1 cellular context compared by ENCODE assay signal in the genomic region with DNA sequence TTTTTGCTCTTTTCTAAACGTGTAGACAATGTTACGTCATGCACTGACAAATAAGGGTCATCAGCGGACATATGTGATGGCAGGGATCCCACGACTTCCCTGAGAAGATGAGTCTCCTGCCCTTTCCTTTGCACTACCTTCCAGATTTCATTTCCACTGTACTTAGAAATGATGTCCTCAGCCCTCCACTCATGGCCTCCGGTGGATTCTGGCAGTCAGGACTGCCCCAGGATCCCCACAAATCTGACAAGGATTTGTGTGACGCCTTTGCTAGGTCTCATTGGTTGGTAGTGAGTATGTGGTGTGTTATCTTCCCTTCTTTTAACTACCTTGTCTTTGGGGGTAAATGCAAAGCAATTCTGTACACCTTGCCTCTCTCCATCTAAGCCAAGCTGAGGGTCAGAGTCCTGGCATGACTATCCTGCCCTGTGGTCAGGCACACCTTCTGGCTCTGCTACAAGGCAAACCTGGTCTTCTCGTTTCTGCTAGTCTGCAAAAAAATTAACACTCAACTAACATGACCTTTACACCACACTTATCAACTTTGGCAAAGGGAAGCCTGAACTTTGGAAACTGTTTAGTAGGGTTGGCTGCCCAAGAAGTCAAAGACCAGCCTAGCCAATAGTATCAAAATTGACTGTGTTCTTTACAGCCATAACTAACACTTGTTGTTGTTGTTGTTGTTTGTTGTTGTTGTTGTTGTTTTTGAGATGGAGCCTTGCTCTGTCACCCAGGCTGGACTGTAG.
TF ChIP-seq lines count a peak whose summit lies in the region.

No MANE protein-coding gene starts in this region.

TF ChIP-seq in HepG2, 621 proteins besides CTCF, POLR2A, EP300 and RAD21 (continued from another document and continues in another):
- TF ChIP-seq, protein P1, sequence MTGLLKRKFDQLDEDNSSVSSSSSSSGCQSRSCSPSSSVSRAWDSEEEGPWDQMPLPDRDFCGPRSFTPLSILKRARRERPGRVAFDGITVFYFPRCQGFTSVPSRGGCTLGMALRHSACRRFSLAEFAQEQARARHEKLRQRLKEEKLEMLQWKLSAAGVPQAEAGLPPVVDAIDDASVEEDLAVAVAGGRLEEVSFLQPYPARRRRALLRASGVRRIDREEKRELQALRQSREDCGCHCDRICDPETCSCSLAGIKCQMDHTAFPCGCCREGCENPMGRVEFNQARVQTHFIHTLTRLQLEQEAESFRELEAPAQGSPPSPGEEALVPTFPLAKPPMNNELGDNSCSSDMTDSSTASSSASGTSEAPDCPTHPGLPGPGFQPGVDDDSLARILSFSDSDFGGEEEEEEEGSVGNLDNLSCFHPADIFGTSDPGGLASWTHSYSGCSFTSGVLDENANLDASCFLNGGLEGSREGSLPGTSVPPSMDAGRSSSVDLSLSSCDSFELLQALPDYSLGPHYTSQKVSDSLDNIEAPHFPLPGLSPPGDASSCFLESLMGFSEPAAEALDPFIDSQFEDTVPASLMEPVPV (CRISPR knock-in tag; IDR thresholded peaks at IDR 0.05): no peak
- TF ChIP-seq SMAD1 (CRISPR knock-in tag; IDR thresholded peaks at IDR 0.05; ENCODE audit: borderline replicate concordance, low read depth) (no peak), ZNF33B (CRISPR knock-in tag; IDR thresholded peaks at IDR 0.05) (0 out of 2 replicates have a peak, but pooled peaks have one; percentile 46), GFI1 (CRISPR knock-in tag; IDR thresholded peaks at IDR 0.05; ENCODE audit: borderline replicate concordance) (no peak), ZSCAN20 (CRISPR knock-in tag; IDR thresholded peaks at IDR 0.05; ENCODE audit: borderline replicate concordance) (no peak), TMF1 (CRISPR knock-in tag; IDR thresholded peaks at IDR 0.05; ENCODE audit: low read depth) (no peak), HDAC6 (IDR thresholded peaks at IDR 0.05; ENCODE audit: low read depth, low read length) (no peak), ZFY (CRISPR knock-in tag; IDR thresholded peaks at IDR 0.05) (no peak), ZNF230 (CRISPR knock-in tag; IDR thresholded peaks at IDR 0.05) (no peak), HNRNPLL (IDR thresholded peaks at IDR 0.05; ENCODE audit: low read depth, low read length, poor library complexity, severe bottlenecking) (no peak), TBX2 (CRISPR knock-in tag; IDR thresholded peaks at IDR 0.05; ENCODE audit: borderline replicate concordance) (no peak), ZNF138 (CRISPR knock-in tag; IDR thresholded peaks at IDR 0.05; ENCODE audit: low read depth) (no peak), ZNF224 (CRISPR knock-in tag; IDR thresholded peaks at IDR 0.05) (no peak), HNF4G (IDR thresholded peaks at IDR 0.05; ENCODE audit: borderline replicate concordance, low read depth, low read length) (peak; percentile 91), HNF4G (CRISPR knock-in tag; IDR thresholded peaks at IDR 0.05; ENCODE audit: borderline replicate concordance, low read depth) (0 out of 2 replicates have a peak, but pooled peaks have one; percentile 50), TGIF2 (CRISPR knock-in tag; IDR thresholded peaks at IDR 0.05) (no peak), KLF13 (CRISPR knock-in tag; IDR thresholded peaks at IDR 0.05) (no peak), ZNF205 (CRISPR knock-in tag; IDR thresholded peaks at IDR 0.05) (peak; percentile 74; the same call in 1 of the 2 replicates), PHB2 (IDR thresholded peaks at IDR 0.05; ENCODE audit: partially characterized antibody) (no peak), ZNF772 (CRISPR knock-in tag; IDR thresholded peaks at IDR 0.05) (no peak), RXRA (CRISPR knock-in tag; IDR thresholded peaks at IDR 0.05) (no peak), NR2F2 (IDR thresholded peaks at IDR 0.05; ENCODE audit: borderline replicate concordance, low read depth) (no peak), ZNF10 (CRISPR knock-in tag; IDR thresholded peaks at IDR 0.05; ENCODE audit: borderline replicate concordance, low read depth) (no peak), YEATS4 (CRISPR knock-in tag; IDR thresholded peaks at IDR 0.05; ENCODE audit: borderline replicate concordance) (no peak), YEATS2 (CRISPR knock-in tag; IDR thresholded peaks at IDR 0.05; ENCODE audit: borderline replicate concordance) (no peak), ZNF567 (CRISPR knock-in tag; IDR thresholded peaks at IDR 0.05; ENCODE audit: borderline replicate concordance) (no peak), GATAD1 (CRISPR knock-in tag; IDR thresholded peaks at IDR 0.05) (no peak), RORA (CRISPR knock-in tag; IDR thresholded peaks at IDR 0.05) (no peak), ZBTB3 (CRISPR knock-in tag; IDR thresholded peaks at IDR 0.05; ENCODE audit: borderline replicate concordance, low read depth) (no peak), SRF (IDR thresholded peaks at IDR 0.05; ENCODE audit: low read depth, low read length) (no peak), ZNF616 (CRISPR knock-in tag; IDR thresholded peaks at IDR 0.05; ENCODE audit: low read depth) (no peak), ZNF121 (CRISPR knock-in tag; IDR thresholded peaks at IDR 0.05) (peak; percentile 89)
- TF ChIP-seq, protein P2, sequence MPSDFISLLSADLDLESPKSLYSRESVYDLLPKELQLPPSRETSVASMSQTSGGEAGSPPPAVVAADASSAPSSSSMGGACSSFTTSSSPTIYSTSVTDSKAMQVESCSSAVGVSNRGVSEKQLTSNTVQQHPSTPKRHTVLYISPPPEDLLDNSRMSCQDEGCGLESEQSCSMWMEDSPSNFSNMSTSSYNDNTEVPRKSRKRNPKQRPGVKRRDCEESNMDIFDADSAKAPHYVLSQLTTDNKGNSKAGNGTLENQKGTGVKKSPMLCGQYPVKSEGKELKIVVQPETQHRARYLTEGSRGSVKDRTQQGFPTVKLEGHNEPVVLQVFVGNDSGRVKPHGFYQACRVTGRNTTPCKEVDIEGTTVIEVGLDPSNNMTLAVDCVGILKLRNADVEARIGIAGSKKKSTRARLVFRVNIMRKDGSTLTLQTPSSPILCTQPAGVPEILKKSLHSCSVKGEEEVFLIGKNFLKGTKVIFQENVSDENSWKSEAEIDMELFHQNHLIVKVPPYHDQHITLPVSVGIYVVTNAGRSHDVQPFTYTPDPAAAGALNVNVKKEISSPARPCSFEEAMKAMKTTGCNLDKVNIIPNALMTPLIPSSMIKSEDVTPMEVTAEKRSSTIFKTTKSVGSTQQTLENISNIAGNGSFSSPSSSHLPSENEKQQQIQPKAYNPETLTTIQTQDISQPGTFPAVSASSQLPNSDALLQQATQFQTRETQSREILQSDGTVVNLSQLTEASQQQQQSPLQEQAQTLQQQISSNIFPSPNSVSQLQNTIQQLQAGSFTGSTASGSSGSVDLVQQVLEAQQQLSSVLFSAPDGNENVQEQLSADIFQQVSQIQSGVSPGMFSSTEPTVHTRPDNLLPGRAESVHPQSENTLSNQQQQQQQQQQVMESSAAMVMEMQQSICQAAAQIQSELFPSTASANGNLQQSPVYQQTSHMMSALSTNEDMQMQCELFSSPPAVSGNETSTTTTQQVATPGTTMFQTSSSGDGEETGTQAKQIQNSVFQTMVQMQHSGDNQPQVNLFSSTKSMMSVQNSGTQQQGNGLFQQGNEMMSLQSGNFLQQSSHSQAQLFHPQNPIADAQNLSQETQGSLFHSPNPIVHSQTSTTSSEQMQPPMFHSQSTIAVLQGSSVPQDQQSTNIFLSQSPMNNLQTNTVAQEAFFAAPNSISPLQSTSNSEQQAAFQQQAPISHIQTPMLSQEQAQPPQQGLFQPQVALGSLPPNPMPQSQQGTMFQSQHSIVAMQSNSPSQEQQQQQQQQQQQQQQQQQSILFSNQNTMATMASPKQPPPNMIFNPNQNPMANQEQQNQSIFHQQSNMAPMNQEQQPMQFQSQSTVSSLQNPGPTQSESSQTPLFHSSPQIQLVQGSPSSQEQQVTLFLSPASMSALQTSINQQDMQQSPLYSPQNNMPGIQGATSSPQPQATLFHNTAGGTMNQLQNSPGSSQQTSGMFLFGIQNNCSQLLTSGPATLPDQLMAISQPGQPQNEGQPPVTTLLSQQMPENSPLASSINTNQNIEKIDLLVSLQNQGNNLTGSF (CRISPR knock-in tag; IDR thresholded peaks at IDR 0.05): no peak
- TF ChIP-seq, protein P3, sequence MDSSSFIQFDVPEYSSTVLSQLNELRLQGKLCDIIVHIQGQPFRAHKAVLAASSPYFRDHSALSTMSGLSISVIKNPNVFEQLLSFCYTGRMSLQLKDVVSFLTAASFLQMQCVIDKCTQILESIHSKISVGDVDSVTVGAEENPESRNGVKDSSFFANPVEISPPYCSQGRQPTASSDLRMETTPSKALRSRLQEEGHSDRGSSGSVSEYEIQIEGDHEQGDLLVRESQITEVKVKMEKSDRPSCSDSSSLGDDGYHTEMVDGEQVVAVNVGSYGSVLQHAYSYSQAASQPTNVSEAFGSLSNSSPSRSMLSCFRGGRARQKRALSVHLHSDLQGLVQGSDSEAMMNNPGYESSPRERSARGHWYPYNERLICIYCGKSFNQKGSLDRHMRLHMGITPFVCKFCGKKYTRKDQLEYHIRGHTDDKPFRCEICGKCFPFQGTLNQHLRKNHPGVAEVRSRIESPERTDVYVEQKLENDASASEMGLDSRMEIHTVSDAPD (CRISPR knock-in tag; IDR thresholded peaks at IDR 0.05): peak; percentile 65
- TF ChIP-seq, protein P4, sequence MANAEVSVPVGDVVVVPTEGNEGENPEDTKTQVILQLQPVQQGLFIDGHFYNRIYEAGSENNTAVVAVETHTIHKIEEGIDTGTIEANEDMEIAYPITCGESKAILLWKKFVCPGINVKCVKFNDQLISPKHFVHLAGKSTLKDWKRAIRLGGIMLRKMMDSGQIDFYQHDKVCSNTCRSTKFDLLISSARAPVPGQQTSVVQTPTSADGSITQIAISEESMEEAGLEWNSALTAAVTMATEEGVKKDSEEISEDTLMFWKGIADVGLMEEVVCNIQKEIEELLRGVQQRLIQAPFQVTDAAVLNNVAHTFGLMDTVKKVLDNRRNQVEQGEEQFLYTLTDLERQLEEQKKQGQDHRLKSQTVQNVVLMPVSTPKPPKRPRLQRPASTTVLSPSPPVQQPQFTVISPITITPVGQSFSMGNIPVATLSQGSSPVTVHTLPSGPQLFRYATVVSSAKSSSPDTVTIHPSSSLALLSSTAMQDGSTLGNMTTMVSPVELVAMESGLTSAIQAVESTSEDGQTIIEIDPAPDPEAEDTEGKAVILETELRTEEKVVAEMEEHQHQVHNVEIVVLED (CRISPR knock-in tag; IDR thresholded peaks at IDR 0.05; ENCODE audit: borderline replicate concordance): no peak
- TF ChIP-seq, protein P5, sequence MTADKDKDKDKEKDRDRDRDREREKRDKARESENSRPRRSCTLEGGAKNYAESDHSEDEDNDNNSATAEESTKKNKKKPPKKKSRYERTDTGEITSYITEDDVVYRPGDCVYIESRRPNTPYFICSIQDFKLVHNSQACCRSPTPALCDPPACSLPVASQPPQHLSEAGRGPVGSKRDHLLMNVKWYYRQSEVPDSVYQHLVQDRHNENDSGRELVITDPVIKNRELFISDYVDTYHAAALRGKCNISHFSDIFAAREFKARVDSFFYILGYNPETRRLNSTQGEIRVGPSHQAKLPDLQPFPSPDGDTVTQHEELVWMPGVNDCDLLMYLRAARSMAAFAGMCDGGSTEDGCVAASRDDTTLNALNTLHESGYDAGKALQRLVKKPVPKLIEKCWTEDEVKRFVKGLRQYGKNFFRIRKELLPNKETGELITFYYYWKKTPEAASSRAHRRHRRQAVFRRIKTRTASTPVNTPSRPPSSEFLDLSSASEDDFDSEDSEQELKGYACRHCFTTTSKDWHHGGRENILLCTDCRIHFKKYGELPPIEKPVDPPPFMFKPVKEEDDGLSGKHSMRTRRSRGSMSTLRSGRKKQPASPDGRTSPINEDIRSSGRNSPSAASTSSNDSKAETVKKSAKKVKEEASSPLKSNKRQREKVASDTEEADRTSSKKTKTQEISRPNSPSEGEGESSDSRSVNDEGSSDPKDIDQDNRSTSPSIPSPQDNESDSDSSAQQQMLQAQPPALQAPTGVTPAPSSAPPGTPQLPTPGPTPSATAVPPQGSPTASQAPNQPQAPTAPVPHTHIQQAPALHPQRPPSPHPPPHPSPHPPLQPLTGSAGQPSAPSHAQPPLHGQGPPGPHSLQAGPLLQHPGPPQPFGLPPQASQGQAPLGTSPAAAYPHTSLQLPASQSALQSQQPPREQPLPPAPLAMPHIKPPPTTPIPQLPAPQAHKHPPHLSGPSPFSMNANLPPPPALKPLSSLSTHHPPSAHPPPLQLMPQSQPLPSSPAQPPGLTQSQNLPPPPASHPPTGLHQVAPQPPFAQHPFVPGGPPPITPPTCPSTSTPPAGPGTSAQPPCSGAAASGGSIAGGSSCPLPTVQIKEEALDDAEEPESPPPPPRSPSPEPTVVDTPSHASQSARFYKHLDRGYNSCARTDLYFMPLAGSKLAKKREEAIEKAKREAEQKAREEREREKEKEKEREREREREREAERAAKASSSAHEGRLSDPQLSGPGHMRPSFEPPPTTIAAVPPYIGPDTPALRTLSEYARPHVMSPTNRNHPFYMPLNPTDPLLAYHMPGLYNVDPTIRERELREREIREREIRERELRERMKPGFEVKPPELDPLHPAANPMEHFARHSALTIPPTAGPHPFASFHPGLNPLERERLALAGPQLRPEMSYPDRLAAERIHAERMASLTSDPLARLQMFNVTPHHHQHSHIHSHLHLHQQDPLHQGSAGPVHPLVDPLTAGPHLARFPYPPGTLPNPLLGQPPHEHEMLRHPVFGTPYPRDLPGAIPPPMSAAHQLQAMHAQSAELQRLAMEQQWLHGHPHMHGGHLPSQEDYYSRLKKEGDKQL (CRISPR knock-in tag; IDR thresholded peaks at IDR 0.05; ENCODE audit: low read depth): no peak
- TF ChIP-seq, protein P6, sequence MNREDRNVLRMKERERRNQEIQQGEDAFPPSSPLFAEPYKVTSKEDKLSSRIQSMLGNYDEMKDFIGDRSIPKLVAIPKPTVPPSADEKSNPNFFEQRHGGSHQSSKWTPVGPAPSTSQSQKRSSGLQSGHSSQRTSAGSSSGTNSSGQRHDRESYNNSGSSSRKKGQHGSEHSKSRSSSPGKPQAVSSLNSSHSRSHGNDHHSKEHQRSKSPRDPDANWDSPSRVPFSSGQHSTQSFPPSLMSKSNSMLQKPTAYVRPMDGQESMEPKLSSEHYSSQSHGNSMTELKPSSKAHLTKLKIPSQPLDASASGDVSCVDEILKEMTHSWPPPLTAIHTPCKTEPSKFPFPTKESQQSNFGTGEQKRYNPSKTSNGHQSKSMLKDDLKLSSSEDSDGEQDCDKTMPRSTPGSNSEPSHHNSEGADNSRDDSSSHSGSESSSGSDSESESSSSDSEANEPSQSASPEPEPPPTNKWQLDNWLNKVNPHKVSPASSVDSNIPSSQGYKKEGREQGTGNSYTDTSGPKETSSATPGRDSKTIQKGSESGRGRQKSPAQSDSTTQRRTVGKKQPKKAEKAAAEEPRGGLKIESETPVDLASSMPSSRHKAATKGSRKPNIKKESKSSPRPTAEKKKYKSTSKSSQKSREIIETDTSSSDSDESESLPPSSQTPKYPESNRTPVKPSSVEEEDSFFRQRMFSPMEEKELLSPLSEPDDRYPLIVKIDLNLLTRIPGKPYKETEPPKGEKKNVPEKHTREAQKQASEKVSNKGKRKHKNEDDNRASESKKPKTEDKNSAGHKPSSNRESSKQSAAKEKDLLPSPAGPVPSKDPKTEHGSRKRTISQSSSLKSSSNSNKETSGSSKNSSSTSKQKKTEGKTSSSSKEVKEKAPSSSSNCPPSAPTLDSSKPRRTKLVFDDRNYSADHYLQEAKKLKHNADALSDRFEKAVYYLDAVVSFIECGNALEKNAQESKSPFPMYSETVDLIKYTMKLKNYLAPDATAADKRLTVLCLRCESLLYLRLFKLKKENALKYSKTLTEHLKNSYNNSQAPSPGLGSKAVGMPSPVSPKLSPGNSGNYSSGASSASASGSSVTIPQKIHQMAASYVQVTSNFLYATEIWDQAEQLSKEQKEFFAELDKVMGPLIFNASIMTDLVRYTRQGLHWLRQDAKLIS (CRISPR knock-in tag; IDR thresholded peaks at IDR 0.05): no peak
- TF ChIP-seq, protein P7, sequence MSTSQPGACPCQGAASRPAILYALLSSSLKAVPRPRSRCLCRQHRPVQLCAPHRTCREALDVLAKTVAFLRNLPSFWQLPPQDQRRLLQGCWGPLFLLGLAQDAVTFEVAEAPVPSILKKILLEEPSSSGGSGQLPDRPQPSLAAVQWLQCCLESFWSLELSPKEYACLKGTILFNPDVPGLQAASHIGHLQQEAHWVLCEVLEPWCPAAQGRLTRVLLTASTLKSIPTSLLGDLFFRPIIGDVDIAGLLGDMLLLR (CRISPR knock-in tag; IDR thresholded peaks at IDR 0.05): no peak
